8 cellular contexts compared by ENCODE assay signal in the genomic region with DNA sequence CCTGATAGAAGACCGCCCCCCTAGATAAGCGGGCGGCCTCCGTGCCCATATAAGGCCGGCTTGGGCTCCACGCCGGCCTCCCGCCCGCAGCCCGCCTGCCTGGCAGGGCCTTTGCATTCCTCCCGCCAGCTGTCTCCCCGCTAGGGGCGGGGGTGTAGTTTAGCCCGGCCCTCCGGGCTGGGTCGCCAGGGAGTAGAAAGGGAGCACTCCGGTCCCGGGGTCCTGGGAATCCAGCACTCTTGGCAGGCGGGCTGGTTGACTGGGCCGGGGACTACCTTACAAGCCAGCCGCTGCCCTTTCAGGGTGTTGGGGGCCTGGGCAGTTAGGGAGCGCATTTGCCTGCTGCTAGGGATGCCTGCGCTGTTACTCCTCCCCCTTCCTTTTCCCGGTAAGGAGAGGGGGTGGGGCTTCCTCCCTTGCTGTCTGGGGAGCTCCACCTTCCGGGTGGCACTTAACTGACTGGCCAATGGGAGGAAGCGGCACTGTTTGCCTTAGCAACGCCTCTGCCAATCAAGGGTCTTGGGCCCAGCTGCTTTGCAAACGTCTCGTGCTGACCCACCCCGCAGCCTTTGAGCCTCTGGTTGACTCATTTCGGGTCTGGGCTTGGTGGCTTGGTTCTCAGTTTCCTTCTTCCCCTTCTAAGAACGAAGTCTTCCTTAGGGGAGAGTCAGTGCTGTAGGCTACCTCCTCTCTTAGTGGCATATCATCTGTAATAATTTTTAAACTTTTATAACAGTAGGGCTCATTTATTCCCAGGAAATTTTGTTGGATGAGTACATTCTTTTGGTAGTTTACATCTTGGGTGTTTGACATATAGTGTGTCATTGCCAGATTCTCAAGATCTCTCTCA. TPM values are rescaled to one million over a fixed set of nuclear protein-coding genes. Genes with fewer than 3 reads are reported as not detected.
DNase-seq lines count a peak whose midpoint lies in the region; TF ChIP-seq lines count a peak whose summit lies in the region.

No MANE protein-coding gene starts in this region.

- TF ChIP-seq CTCF in HFFc6 (IDR thresholded peaks at IDR 0.05) = peak; percentile 52

- H3K27ac Mint-ChIP-seq in HFFc6 = peak overlapping the region; percentile 90
- peak overlapping the region; percentile 13 for H3K27ac Mint-ChIP-seq in activated naive CD4-positive, alpha-beta T cell treated with anti-CD3 and anti-CD28 coated beads, Interleukin-2, amount 50 U/mL, for 24 hours

- H3K4me3 Mint-ChIP-seq in HFFc6 = peak overlapping the region; percentile 98
- peak overlapping the region; percentile 97 for H3K4me3 Mint-ChIP-seq in activated naive CD4-positive, alpha-beta T cell treated with anti-CD3 and anti-CD28 coated beads, Interleukin-2, amount 50 U/mL, for 24 hours

- H3K27me3 Mint-ChIP-seq in HFFc6 (ENCODE audit: insufficient read depth) = peaks cover 3% of the 10 kb centered on the region; the same call in 1 of the 2 replicates
- H3K27me3 Mint-ChIP-seq in activated naive CD4-positive, alpha-beta T cell treated with anti-CD3 and anti-CD28 coated beads, Interleukin-2, amount 50 U/mL, for 24 hours = no peaks in the 10 kb centered on the region

- H3K4me1 Mint-ChIP-seq in HFFc6 (ENCODE audit: low read depth) = peaks cover 40% of the 10 kb centered on the region
- peaks cover 46% of the 10 kb centered on the region for H3K4me1 Mint-ChIP-seq in activated naive CD4-positive, alpha-beta T cell treated with anti-CD3 and anti-CD28 coated beads, Interleukin-2, amount 50 U/mL, for 24 hours

- no peaks in the 10 kb centered on the region for H3K9me3 Mint-ChIP-seq in HFFc6
- no peaks in the 10 kb centered on the region for H3K9me3 Mint-ChIP-seq in activated naive CD4-positive, alpha-beta T cell treated with anti-CD3 and anti-CD28 coated beads, Interleukin-2, amount 50 U/mL, for 24 hours

- DNase-seq in GM04504 (ENCODE audit: low read depth) (peak; percentile 99), HFFc6 (peak; percentile 99), NAMALWA (ENCODE audit: low spot score) (peak; percentile 98), SK-N-DZ (ENCODE audit: low spot score) (peak; percentile 98), globus pallidus (ENCODE audit: low spot score) (peak; percentile 99), non-pigmented ciliary epithelial cell (ENCODE audit: low read depth) (peak; percentile 98), superior temporal gyrus (ENCODE audit: extremely low spot score) (peak; percentile 97)

- peaks cover 16% of the 10 kb centered on the region for H3K36me3 Mint-ChIP-seq in HFFc6 (ENCODE audit: low read depth)
- H3K36me3 Mint-ChIP-seq in activated naive CD4-positive, alpha-beta T cell treated with anti-CD3 and anti-CD28 coated beads, Interleukin-2, amount 50 U/mL, for 24 hours = peaks cover 6% of the 10 kb centered on the region

RNA-seq across cellular contexts. Expression of a gene that starts 3.4 kb away (rescaled TPM):
- 10 to 100 TPM; 37.4 to 49.7 (median 39.3) TPM for total RNA-seq in HFFc6 (2021; fragmentation: NEBNext Ultra II Directional; extraction: Animal tissue kit (Norgen Biotek cat#: 25700))
- polyA plus RNA-seq in SK-N-DZ (2014; cell fraction: cytosol; rRNA removed) = 16.7 and 20.2 TPM in 2 replicates
- polyA plus RNA-seq in SK-N-DZ (2014; cell fraction: nucleus; rRNA removed) = 21.8 and 22.7 TPM in 2 replicates

RNA-seq across cellular contexts. Expression of a gene that starts 7.5 kb away (rescaled TPM):
- total RNA-seq in HFFc6 (2021; fragmentation: NEBNext Ultra II Directional; extraction: Animal tissue kit (Norgen Biotek cat#: 25700)) = 10 to 100 TPM; 15.4 to 19.9 (median 18.6) TPM
- 21.3 and 21.6 TPM in 2 replicates for polyA plus RNA-seq in SK-N-DZ (2014; cell fraction: cytosol; rRNA removed)
- polyA plus RNA-seq in SK-N-DZ (2014; cell fraction: nucleus; rRNA removed) = 224 and 250 TPM in 2 replicates

RNA-seq across cellular contexts. Expression of a gene that starts 54.8 kb away (rescaled TPM):
- total RNA-seq in HFFc6 (2021; fragmentation: NEBNext Ultra II Directional; extraction: Animal tissue kit (Norgen Biotek cat#: 25700)) = 10 to 100 TPM; 38.3 to 56.3 (median 49.1) TPM
- polyA plus RNA-seq in SK-N-DZ (2014; cell fraction: cytosol; rRNA removed) = 80.9 and 138 TPM in 2 replicates
- polyA plus RNA-seq in SK-N-DZ (2014; cell fraction: nucleus; rRNA removed) = 107 and 112 TPM in 2 replicates

Comparison
In these comparisons a context has a peak if more than half of its experiments do, and no peak if none do; other contexts are left out.
1. Peak in every context shown above with its lines: DNase-seq.